1 cellular context compared by ENCODE assay signal in genomic region chr6:2765896-2766766, GRCh38.
TF ChIP-seq lines count a peak whose summit lies in the region.

No MANE protein-coding gene starts in this region.

TF ChIP-seq in K562, 482 proteins besides CTCF, POLR2A, EP300 and RAD21 (continued from another document and continues in another):
- TF ChIP-seq ZNF398 (CRISPR knock-in tag; IDR thresholded peaks at IDR 0.05) (no peak), CEBPB (tag; IDR thresholded peaks at IDR 0.05) (no peak), PURB (CRISPR knock-in tag; IDR thresholded peaks at IDR 0.05; ENCODE audit: low read depth) (no peak), ZFP91 (CRISPR knock-in tag; IDR thresholded peaks at IDR 0.05) (no peak), ATF3 (IDR thresholded peaks at IDR 0.05) (no peak), ATF3 (CRISPR knock-in tag; conservative IDR thresholded peaks at IDR 0.05) (0 out of 2 replicates have a peak, but pooled peaks have one; percentile 41), ZNF143 (CRISPR knock-in tag; IDR thresholded peaks at IDR 0.05) (peak; percentile 56; the same call in 1 of the 2 replicates), HMG20B (CRISPR knock-in tag; IDR thresholded peaks at IDR 0.05) (no peak), FOXK2 (conservative IDR thresholded peaks at IDR 0.05 in 1 of 2, IDR thresholded peaks at IDR 0.05 in 1 of 2; ENCODE audit: low read depth in 2 of 2) (no peak), RHOXF2B (CRISPR knock-in tag; conservative IDR thresholded peaks at IDR 0.05) (0 out of 2 replicates have a peak, but pooled peaks have one; percentile 54), TAF7 (tag; IDR thresholded peaks at IDR 0.05) (no peak), FOXO4 (CRISPR knock-in tag; IDR thresholded peaks at IDR 0.05) (no peak), ZNF175 (CRISPR knock-in tag; IDR thresholded peaks at IDR 0.05; ENCODE audit: low read depth) (no peak), NCOA6 (IDR thresholded peaks at IDR 0.05) (peak; percentile 92), MTF1 (CRISPR knock-in tag; IDR thresholded peaks at IDR 0.05; ENCODE audit: borderline replicate concordance) (no peak), DACH1 (IDR thresholded peaks at IDR 0.05; ENCODE audit: partially characterized antibody) (no peak), CHAMP1 (IDR thresholded peaks at IDR 0.05) (no peak), ZC3H8 (IDR thresholded peaks at IDR 0.05) (no peak), SPI1 (IDR thresholded peaks at IDR 0.05; ENCODE audit: borderline replicate concordance, low read depth, low read length) (no peak), MYC (IDR thresholded peaks at IDR 0.05; ENCODE audit: low read depth, low read length) (no peak), MYC (CRISPR knock-in tag; IDR thresholded peaks at IDR 0.05; ENCODE audit: borderline replicate concordance, low read depth) (no peak), ETV6 (IDR thresholded peaks at IDR 0.05; ENCODE audit: borderline replicate concordance in 1 of 2, low read depth in 2 of 2, low read length in 1 of 2) (no peak), ETV6 (CRISPR knock-in tag; IDR thresholded peaks at IDR 0.05; ENCODE audit: borderline replicate concordance) (no peak; the same call in 1 of the 2 replicates), ZBTB17 (CRISPR knock-in tag; IDR thresholded peaks at IDR 0.05) (no peak), NFE2 (IDR thresholded peaks at IDR 0.05; ENCODE audit: low read depth) (no peak), TSHZ1 (CRISPR knock-in tag; IDR thresholded peaks at IDR 0.05) (no peak), TAL1 (IDR thresholded peaks at IDR 0.05) (peak; percentile 41; the same call in 1 of the 2 replicates), MCM5 (IDR thresholded peaks at IDR 0.05; ENCODE audit: low read depth) (no peak), HNRNPK (IDR thresholded peaks at IDR 0.05; ENCODE audit: low read depth, low read length, poor library complexity, severe bottlenecking) (no peak), SREBF1 (IDR thresholded peaks at IDR 0.05; ENCODE audit: borderline replicate concordance, low read depth, low read length) (no peak), ZNF561 (CRISPR knock-in tag; conservative IDR thresholded peaks at IDR 0.05) (no peak), KAT7 (CRISPR knock-in tag; IDR thresholded peaks at IDR 0.05; ENCODE audit: borderline replicate concordance) (no peak; the same call in 1 of the 2 replicates), L3MBTL2 (IDR thresholded peaks at IDR 0.05) (no peak), HDAC3 (IDR thresholded peaks at IDR 0.05; ENCODE audit: borderline replicate concordance, partially characterized antibody) (no peak), ADNP (tag; IDR thresholded peaks at IDR 0.05) (no peak), TCF15 (CRISPR knock-in tag; IDR thresholded peaks at IDR 0.05) (no peak), ERF (CRISPR knock-in tag; IDR thresholded peaks at IDR 0.05) (peak; percentile 27), HMGXB4 (CRISPR knock-in tag; IDR thresholded peaks at IDR 0.05) (no peak), ZNF512 (tag; IDR thresholded peaks at IDR 0.05) (no peak), ZNF121 (CRISPR knock-in tag; conservative IDR thresholded peaks at IDR 0.05) (0 out of 2 replicates have a peak, but pooled peaks have one; percentile 6), ZNF511 (CRISPR knock-in tag; IDR thresholded peaks at IDR 0.05) (peak; percentile 31; the same call in 1 of the 2 replicates), EGR1 (conservative IDR thresholded peaks at IDR 0.05) (peak; percentile 27), CXXC5 (CRISPR knock-in tag; IDR thresholded peaks at IDR 0.05) (no peak; the same call in none of the 2 replicates), GTF2B (IDR thresholded peaks at IDR 0.05; ENCODE audit: extremely low read depth, insufficient read length) (no peak), ZNF224 (CRISPR knock-in tag; IDR thresholded peaks at IDR 0.05) (peak; percentile 46; the same call in 1 of the 2 replicates), NFYB (IDR thresholded peaks at IDR 0.05; ENCODE audit: extremely low read depth, insufficient read length) (no peak), PTTG1 (tag; IDR thresholded peaks at IDR 0.05; ENCODE audit: low read depth) (no peak), ZNF79 (CRISPR knock-in tag; IDR thresholded peaks at IDR 0.05; ENCODE audit: low read depth) (no peak)
